9 cellular contexts compared by ENCODE assay signal in genomic region chr1:39407496-39407888, GRCh38.
A peak's percentile ranks its signal among the peaks of the same experiment; 100 is the strongest.
DNase-seq lines count a peak whose midpoint lies in the region; ATAC-seq and TF ChIP-seq lines count a peak whose summit lies in the region.
"Had no signal": no experiment of that assay in that cellular context is flagged by ENCODE, and none has a peak within 500 bp of the region (broad histone marks: within the 10 kb centered on the region; RNA-seq: fewer than 3 reads in every experiment).

No MANE protein-coding gene starts in this region.

- no peaks in the 10 kb centered on the region for H3K36me3 ChIP-seq in neural cell (ENCODE audit: insufficient read depth, low read length)

- peak; percentile 45 for DNase-seq in CD1c-positive myeloid dendritic cell (ENCODE audit: extremely low spot score)
- DNase-seq in LNCaP clone FGC (ENCODE audit: low read depth): no peak
- no peak for DNase-seq in choroid plexus epithelial cell (ENCODE audit: low read depth)
- DNase-seq in NCI-H2196 treated with DMSO at 0.1 percent for 48 hours (lab: John Stamatoyannopoulos, UW; ENCODE audit: unreplicated experiment): no peak

- H3K9me3 ChIP-seq in neural cell (ENCODE audit: low read length): no peaks in the 10 kb centered on the region
- H3K9me3 ChIP-seq: Peyer's patch had no signal

- peak overlapping the region; percentile 79 for H3K9ac ChIP-seq in neural cell (ENCODE audit: low read length)

- H3K79me2 ChIP-seq in neural cell (replicated peaks; ENCODE audit: insufficient read depth, low read length): peaks cover 33% of the 10 kb centered on the region

- peaks cover 19% of the 10 kb centered on the region for H4K20me1 ChIP-seq in neural cell (ENCODE audit: insufficient read depth)

- peak overlapping the region; percentile 70 for H3K4me3 ChIP-seq in LNCaP clone FGC (ENCODE audit: low read depth, low read length)
- peak overlapping the region; percentile 76 for H3K4me3 ChIP-seq in choroid plexus epithelial cell (ENCODE audit: low read depth, low read length)
- H3K4me3 ChIP-seq in neural cell (ENCODE audit: low read length): peak overlapping the region; percentile 89

- ATAC-seq in HG02759 (IDR thresholded peaks at IDR 0.05; ENCODE audit: unreplicated experiment) (no peak), HG03196 (IDR thresholded peaks at IDR 0.05; ENCODE audit: unreplicated experiment) (no peak), HG03571 (IDR thresholded peaks at IDR 0.05; ENCODE audit: unreplicated experiment) (no peak)

- TF ChIP-seq EP300 in neural cell (conservative IDR thresholded peaks at IDR 0.05; ENCODE audit: poor library complexity, severe bottlenecking): no peak

- peaks cover 8% of the 10 kb centered on the region for H3F3A ChIP-seq in neural cell (ENCODE audit: insufficient read depth, low read length, poor library complexity, severe bottlenecking)

- TF ChIP-seq CTCF in LNCaP clone FGC (IDR thresholded peaks at IDR 0.05; ENCODE audit: control insufficient read depth, extremely low read depth, insufficient read depth): no peak
- TF ChIP-seq CTCF in choroid plexus epithelial cell (conservative IDR thresholded peaks at IDR 0.05; ENCODE audit: low read depth, low read length): no peak
- no peak for TF ChIP-seq CTCF in neural cell (IDR thresholded peaks at IDR 0.05; ENCODE audit: poor library complexity, severe bottlenecking)

- peak overlapping the region; percentile 79 for H3K27ac ChIP-seq in neural cell (ENCODE audit: low read length)

- no peak overlapping the region for H2AFZ ChIP-seq in neural cell (ENCODE audit: low read depth, low read length)

- TF ChIP-seq RAD21 in neural cell (conservative IDR thresholded peaks at IDR 0.05): no peak

- no peaks in the 10 kb centered on the region for H3K27me3 ChIP-seq in neural cell (ENCODE audit: insufficient read depth, low read depth, low read length)
- H3K27me3 ChIP-seq: Peyer's patch had no signal

- H3K9me2 ChIP-seq in neural cell (ENCODE audit: insufficient read depth, low read length): no peaks in the 10 kb centered on the region

- no peak overlapping the region for H3K4me2 ChIP-seq in neural cell (ENCODE audit: low read length)

TF ChIP-seq in neural cell, 6 proteins besides CTCF, POLR2A, EP300 and RAD21:
- TF ChIP-seq SMC3 (conservative IDR thresholded peaks at IDR 0.05; ENCODE audit: poor library complexity) (no peak), POLR2AphosphoS5 (IDR thresholded peaks at IDR 0.05) (no peak), MXI1 (conservative IDR thresholded peaks at IDR 0.05; ENCODE audit: poor library complexity, severe bottlenecking) (no peak), TAF1 (IDR thresholded peaks at IDR 0.05; ENCODE audit: low read depth) (no peak), REST (IDR thresholded peaks at IDR 0.05; ENCODE audit: borderline replicate concordance) (no peak), EZH2 (IDR thresholded peaks at IDR 0.05; ENCODE audit: borderline replicate concordance, insufficient read depth, low read length, poor library complexity, severe bottlenecking) (no peak)
